Comparison of ENCODE assay signal across 10 cellular contexts in the genomic region with DNA sequence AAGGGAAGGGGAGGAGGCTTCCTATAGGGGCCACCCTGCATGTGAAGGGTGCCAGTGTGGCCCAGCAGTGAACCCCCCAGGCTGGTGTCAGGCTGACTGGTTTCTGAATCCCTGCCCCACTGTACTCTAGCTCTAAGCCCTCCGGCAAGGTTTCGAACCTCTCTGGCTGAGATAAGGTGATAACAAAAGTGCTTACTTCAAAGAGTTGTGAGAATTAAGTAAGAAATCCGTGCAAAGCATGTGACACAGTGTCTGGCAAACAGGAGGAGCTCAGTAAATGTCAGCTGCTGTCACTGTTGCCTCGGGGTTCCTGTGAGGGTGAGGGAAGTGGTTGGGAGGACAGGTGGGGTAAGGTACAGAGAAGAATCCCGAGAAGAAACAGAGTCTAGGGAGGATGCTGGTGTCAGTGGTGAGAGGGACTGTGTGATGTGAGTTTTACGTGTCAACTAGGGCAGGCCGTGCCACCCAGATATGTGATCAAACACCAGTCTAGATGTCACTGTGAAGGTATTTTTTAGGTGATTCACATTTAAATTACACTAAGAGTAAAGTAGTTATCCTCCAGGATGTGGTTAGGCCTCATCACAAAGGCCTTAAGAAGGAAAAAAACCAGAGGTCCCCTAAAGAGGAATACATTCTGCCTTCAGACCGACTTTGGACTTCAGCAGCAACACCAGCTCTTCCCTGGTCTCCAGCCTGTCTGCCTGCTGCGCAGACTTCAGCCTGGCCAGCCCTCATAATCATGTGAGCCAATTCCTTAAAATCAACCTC.
DNase-seq lines count a peak whose midpoint lies in the region; ATAC-seq and TF ChIP-seq lines count a peak whose summit lies in the region.
"Had no signal": no experiment of that assay in that cellular context is flagged by ENCODE, and none has a peak within 500 bp of the region (broad histone marks: within the 10 kb centered on the region; RNA-seq: fewer than 3 reads in every experiment).

No MANE protein-coding gene starts in this region.

- H3K36me3 Mint-ChIP-seq in progenitor cell of endocrine pancreas (ENCODE audit: insufficient read depth) = no peaks in the 10 kb centered on the region

- no peak overlapping the region for H3K4me3 Mint-ChIP-seq in progenitor cell of endocrine pancreas (ENCODE audit: low read depth)

- no peak for ATAC-seq in HG02938 (IDR thresholded peaks at IDR 0.05; ENCODE audit: unreplicated experiment)
- ATAC-seq: left lung had no signal

- peak overlapping the region; percentile 50 for H3K27ac Mint-ChIP-seq in progenitor cell of endocrine pancreas

- peak; percentile 33 for DNase-seq in A172 (ENCODE audit: low spot score)
- peak; percentile 54 for DNase-seq in T-helper 22 cell (ENCODE audit: low read depth)
- DNase-seq in activated naive CD8-positive, alpha-beta T cell treated with anti-CD3 and anti-CD28 coated beads, Interleukin-2, amount 50 U/mL, for 16 hours (ENCODE audit: low read depth, low spot score) = peak; percentile 4
- DNase-seq in progenitor cell of endocrine pancreas (ENCODE audit: low spot score, unreplicated experiment) = no peak
- no peak for DNase-seq in Kasumi-1 (lab: John Stamatoyannopoulos, UW)
- DNase-seq in NCI-H1105 treated with DMSO at 0.1 percent for 48 hours (lab: John Stamatoyannopoulos, UW) = no peak
- DNase-seq in DMS53 treated with DMSO at 0.1 percent for 48 hours (lab: John Stamatoyannopoulos, UW; ENCODE audit: unreplicated experiment) = no peak
- DNase-seq: left lung, NCI-H1105 had no signal

- no peaks in the 10 kb centered on the region for H3K9me3 Mint-ChIP-seq in progenitor cell of endocrine pancreas (ENCODE audit: low read depth)

- peaks cover 3% of the 10 kb centered on the region for H3K27me3 Mint-ChIP-seq in progenitor cell of endocrine pancreas

- H3K4me1 Mint-ChIP-seq in progenitor cell of endocrine pancreas (ENCODE audit: low read depth) = no peaks in the 10 kb centered on the region

- no peak for TF ChIP-seq CTCF in progenitor cell of endocrine pancreas (IDR thresholded peaks at IDR 0.05; ENCODE audit: unreplicated experiment)

Comparison
In these comparisons a context has a peak if more than half of its experiments do, and no peak if none do; other contexts are left out.
1. DNase-seq: peak in A172 (single experiment), T-helper 22 cell (single experiment) and activated naive CD8-positive, alpha-beta T cell treated with anti-CD3 and anti-CD28 coated beads, Interleukin-2, amount 50 U/mL, for 16 hours (single experiment); none in progenitor cell of endocrine pancreas (single experiment), Kasumi-1 (0 of 2), NCI-H1105 treated with DMSO at 0.1 percent for 48 hours (single experiment) and DMS53 treated with DMSO at 0.1 percent for 48 hours (single experiment).